In the genomic region with DNA sequence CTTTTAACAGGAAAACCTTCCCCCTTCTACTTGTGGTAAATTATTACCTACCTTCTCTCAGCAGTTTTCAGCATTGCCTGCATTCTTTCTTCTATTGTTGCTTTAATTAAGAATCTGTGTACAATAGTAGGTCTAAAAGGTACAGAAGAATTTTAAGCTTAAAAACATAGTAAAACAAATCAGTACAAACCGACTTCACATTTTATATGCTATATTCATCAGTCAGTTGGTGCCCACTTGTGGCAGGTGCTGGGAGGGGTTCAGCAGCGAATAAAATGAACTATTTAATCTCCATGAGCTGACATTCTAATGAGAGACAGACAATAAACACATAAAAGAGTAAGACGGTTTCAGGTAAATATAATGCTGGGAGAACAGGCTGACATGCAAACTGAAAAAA, we compare ENCODE assay signal across 8 cellular contexts.
DNase-seq lines count a peak whose midpoint lies in the region; ATAC-seq and TF ChIP-seq lines count a peak whose summit lies in the region.

No MANE protein-coding gene starts in this region.

- no peak overlapping the region for H3K4me3 ChIP-seq in AG04449 (ENCODE audit: low read depth, low read length)

- intact Hi-C loops in left cardiac atrium (cut with DNase I): no loop called here

- no peaks in the 10 kb centered on the region for H3K27me3 Mint-ChIP-seq in T-cell

- peaks cover 12% of the 10 kb centered on the region for H3K36me3 Mint-ChIP-seq in T-cell

- POLR2A ChIA-PET in AG04449 (lab: Yijun Ruan, JAX): no interaction called here
- POLR2A ChIA-PET in T-cell (lab: Charles Lee): interaction anchor here in 1 of 2 donors (0.5 to 0.6 kb wide), 2 partner anchors 152 to 591 kb away, joined by 3 to 6 read pairs; no protein-coding TSS in a partner anchor

- ATAC-seq in GM18517 (IDR thresholded peaks at IDR 0.05; ENCODE audit: unreplicated experiment): peak; percentile 56
- ATAC-seq in T-cell (replicated peaks in 1 of 4): no peak
- ATAC-seq in left cardiac atrium: no peak
- ATAC-seq in HG02970 (IDR thresholded peaks at IDR 0.05; ENCODE audit: low FRiP score, unreplicated experiment): no peak

- CTCF ChIA-PET in AG04449 (lab: Yijun Ruan, JAX) (interaction anchor here (1.0 to 1.3 kb wide), 4 partner anchors 9 to 657 kb away, joined by 3 to 7 read pairs (median 3); no protein-coding TSS in a partner anchor), T-cell (lab: Charles Lee) (interaction anchor here in 1 of 2 donors (1.0 to 1.5 kb wide), 7 partner anchors 46 to 1303 kb away, joined by 3 to 6 read pairs (median 3); no protein-coding TSS in a partner anchor)

- no peak overlapping the region for H3K27ac Mint-ChIP-seq in T-cell

- no peak overlapping the region for H3K4me3 Mint-ChIP-seq in T-cell

- H3K4me1 Mint-ChIP-seq in T-cell: no peaks in the 10 kb centered on the region

- DNase-seq in AG04449 (ENCODE audit: low read depth, low spot score) (no peak), T-cell (peak in 19 of 34 experiments; percentile 1 to 22 (median 8)), left cardiac atrium (peak; percentile 30), LoVo (ENCODE audit: low spot score) (no peak), T-helper 1 cell (no peak), OCI-M2 (lab: John Stamatoyannopoulos, UW; ENCODE audit: unreplicated experiment) (no peak)

- TF ChIP-seq CTCF in AG04449 (IDR thresholded peaks at IDR 0.05; ENCODE audit: insufficient read depth, low read length, missing control alignments): peak; percentile 41

- H3K9me3 Mint-ChIP-seq in T-cell: no peaks in the 10 kb centered on the region

Comparison
In these comparisons a context has a peak if more than half of its experiments do, and no peak if none do; other contexts are left out.
1. DNase-seq: peak in T-cell (19 of 34) and left cardiac atrium (single experiment); none in AG04449 (single experiment), LoVo (single experiment), T-helper 1 cell (0 of 5) and OCI-M2 (single experiment).